ENCODE assay signal across 1 cellular context in the genomic region with DNA sequence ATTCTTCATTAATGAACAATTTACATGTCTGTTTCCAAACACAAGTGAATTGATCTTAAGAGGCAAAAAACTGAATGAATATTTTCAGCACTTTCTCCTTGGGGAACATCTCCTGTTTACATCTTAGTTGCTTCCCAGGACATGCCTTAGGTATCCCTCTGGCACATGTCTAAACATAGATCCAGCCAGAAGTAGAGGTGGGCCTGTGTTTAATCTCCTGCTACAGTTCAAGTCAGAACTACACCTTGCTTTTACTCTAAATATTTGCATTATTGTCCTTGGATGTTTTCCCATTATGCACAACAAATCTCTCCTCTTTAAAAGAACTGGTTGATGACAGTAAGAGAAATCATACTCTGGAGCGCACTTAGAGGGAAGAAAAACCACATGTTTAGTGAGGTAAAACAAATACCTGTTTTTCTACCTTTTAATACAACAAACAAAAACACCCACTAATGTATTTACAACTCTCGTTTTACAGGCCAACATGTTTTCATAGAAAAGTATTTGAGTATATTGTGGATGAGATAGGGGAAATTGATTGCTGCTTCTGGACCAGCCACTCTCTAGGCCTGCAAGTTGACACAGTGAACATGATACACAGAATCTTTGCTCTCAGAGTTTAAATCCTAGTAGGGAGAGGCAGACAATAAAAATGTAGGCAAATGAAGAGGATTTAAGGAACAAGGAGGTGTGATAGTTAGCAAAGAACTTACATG.
A peak's percentile ranks its signal among the peaks of the same experiment; 100 is the strongest.
TF ChIP-seq lines count a peak whose summit lies in the region.

No MANE protein-coding gene starts in this region.

TF ChIP-seq in HepG2, 621 proteins besides CTCF, POLR2A, EP300 and RAD21 (continued from another document):
- TF ChIP-seq ZNF710 (CRISPR knock-in tag; IDR thresholded peaks at IDR 0.05; ENCODE audit: borderline replicate concordance) = peak; percentile 70; the same call in 1 of the 2 replicates
- TF ChIP-seq ZNF496 (CRISPR knock-in tag; IDR thresholded peaks at IDR 0.05; ENCODE audit: insufficient replicate concordance) = no peak
- TF ChIP-seq AHDC1 (CRISPR knock-in tag; IDR thresholded peaks at IDR 0.05; ENCODE audit: borderline replicate concordance) = peak; percentile 44; the same call in 1 of the 2 replicates
- no peak for TF ChIP-seq ZNF383 (CRISPR knock-in tag; IDR thresholded peaks at IDR 0.05; ENCODE audit: borderline replicate concordance)
- no peak for TF ChIP-seq ZNF510 (CRISPR knock-in tag; IDR thresholded peaks at IDR 0.05; ENCODE audit: low read depth)
- peak; percentile 24; the same call in 1 of the 2 replicates for TF ChIP-seq ZFY (CRISPR knock-in tag; IDR thresholded peaks at IDR 0.05)
- TF ChIP-seq ZNF878 (CRISPR knock-in tag; IDR thresholded peaks at IDR 0.05) = no peak
- no peak for TF ChIP-seq ZBTB25 (CRISPR knock-in tag; IDR thresholded peaks at IDR 0.05)
- 0 out of 2 replicates have a peak, but pooled peaks have one; percentile 27 for TF ChIP-seq MEF2D (CRISPR knock-in tag; IDR thresholded peaks at IDR 0.05)
